1 cellular context compared by ENCODE assay signal in the genomic region with DNA sequence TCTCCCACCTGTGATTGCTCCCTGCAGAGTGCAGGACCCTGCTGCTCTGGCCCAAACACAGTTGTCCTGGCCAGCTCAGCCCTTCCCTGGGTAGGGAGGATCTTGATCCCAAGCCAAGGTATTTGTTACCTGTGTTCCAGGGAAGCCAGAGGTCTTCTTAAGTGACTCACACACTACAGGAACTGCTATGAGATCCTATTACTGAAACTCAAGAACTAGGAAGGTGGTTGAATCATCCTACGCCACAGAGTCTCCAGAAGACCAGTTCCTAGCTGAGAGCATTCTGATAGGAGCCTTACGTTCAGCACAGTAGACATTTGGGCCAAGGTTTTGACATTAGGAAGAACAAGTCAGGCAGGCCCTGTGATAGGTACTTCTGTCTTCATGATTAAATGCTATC.
TF ChIP-seq lines count a peak whose summit lies in the region.

No MANE protein-coding gene starts in this region.

TF ChIP-seq in SK-N-SH, 30 proteins besides CTCF, POLR2A, EP300 and RAD21 (continued from another document):
- TF ChIP-seq REST (IDR thresholded peaks at IDR 0.05; ENCODE audit: low read depth, low read length) = no peak
- no peak for TF ChIP-seq ELF1 (IDR thresholded peaks at IDR 0.05)
- TF ChIP-seq TEAD4 (IDR thresholded peaks at IDR 0.05; ENCODE audit: borderline replicate concordance, insufficient read depth) = no peak
- no peak for TF ChIP-seq MXI1 (IDR thresholded peaks at IDR 0.05; ENCODE audit: low read depth, low read length)
- TF ChIP-seq FOSL2 (IDR thresholded peaks at IDR 0.05; ENCODE audit: borderline replicate concordance, low read depth) = peak; percentile 65; the same call in 1 of the 2 replicates
- TF ChIP-seq NFIC (IDR thresholded peaks at IDR 0.05; ENCODE audit: borderline replicate concordance) = peak; percentile 8; the same call in 1 of the 2 replicates
- TF ChIP-seq MAX (IDR thresholded peaks at IDR 0.05; ENCODE audit: low read depth) = no peak
- TF ChIP-seq POLR2AphosphoS5 (IDR thresholded peaks at IDR 0.05; ENCODE audit: low read depth, low read length) = no peak
- TF ChIP-seq TAF1 (IDR thresholded peaks at IDR 0.05; ENCODE audit: borderline replicate concordance, low read depth, low read length) = no peak
- no peak for TF ChIP-seq USF2 (IDR thresholded peaks at IDR 0.05; ENCODE audit: borderline replicate concordance, low read depth, low read length)
- TF ChIP-seq JUND (IDR thresholded peaks at IDR 0.05) = peak; percentile 56
- no peak for TF ChIP-seq NRF1 (IDR thresholded peaks at IDR 0.05; ENCODE audit: low read depth, low read length)
